20 cellular contexts compared by ENCODE assay signal in genomic region chrX:15721911-15722310, GRCh38. TPM values are rescaled to one million over a fixed set of nuclear protein-coding genes. Genes with fewer than 3 reads are reported as not detected.
"Had no signal": no experiment of that assay in that cellular context is flagged by ENCODE, and none has a peak within 500 bp of the region (broad histone marks: within the 10 kb centered on the region; RNA-seq: fewer than 3 reads in every experiment).

No MANE protein-coding gene starts in this region.

- H3K9ac ChIP-seq: parathyroid adenoma had no signal

- H3K9me3 ChIP-seq: lower lobe of right lung, neutrophil, sigmoid colon, tibial nerve had no signal

- DNase-seq: activated CD4-positive, alpha-beta memory T cell treated with anti-CD3 and anti-CD28 coated beads for 36 hours; activated CD4-positive, alpha-beta T cell treated with anti-CD3 and anti-CD28 coated beads for 4 hours; activated naive CD4-positive, alpha-beta T cell; activated naive CD8-positive, alpha-beta T cell treated with anti-CD3 and anti-CD28 coated beads for 36 hours; anterior cingulate cortex; hippocampal formation; lower lobe of right lung; sigmoid colon; stimulated activated CD4-positive, alpha-beta T cell treated with anti-CD3 and anti-CD28 coated beads, Interleukin-12 subunit alpha, Interleukin-12 subunit beta, amount 100 ng/mL, for 4 hours; stimulated activated CD4-positive, alpha-beta T cell treated with anti-CD3 and anti-CD28 coated beads, Interleukin-1b, Interleukin-23, amount 100 ng/mL, for 48 hours; stimulated activated naive CD8-positive, alpha-beta T cell treated with anti-CD3 and anti-CD28 coated beads, Interleukin-15, Interleukin-2, amounts not matched to agents 100 U/mL and 50 U/mL, for 24 hours had no signal

- H3K4me3 ChIP-seq: coronary artery, lower lobe of right lung, sigmoid colon, tibial nerve had no signal

- H3K27me3 ChIP-seq: neutrophil, sigmoid colon, tibial nerve had no signal

- H3K27ac ChIP-seq: coronary artery, lower lobe of right lung, neutrophil, parathyroid adenoma, sigmoid colon, tibial nerve had no signal

- ATAC-seq: activated T-helper 17 cell treated with anti-CD3 and anti-CD28 coated beads, Interleukin-2, amount 50 U/mL, for 72 hours; lower lobe of right lung; natural killer cell treated with Interleukin-12 subunit alpha and Interleukin-12 subunit beta and Interleukin-15 and Interleukin-18, amount 100 ng/mL, for 72 hours; stimulated activated naive CD8-positive, alpha-beta T cell treated with anti-CD3 and anti-CD28 coated beads, Interleukin-15, Interleukin-2, amounts not matched to agents 100 U/mL and 50 U/mL, for 24 hours; WTC11 had no signal

- H3K36me3 ChIP-seq: lower lobe of right lung, neutrophil, sigmoid colon, tibial nerve had no signal

- H2AFZ ChIP-seq: parathyroid adenoma had no signal

- H3K79me2 ChIP-seq: parathyroid adenoma had no signal

- H3K4me1 ChIP-seq: lower lobe of right lung, parathyroid adenoma, sigmoid colon, tibial nerve had no signal

RNA-seq across cellular contexts. Expression of gene CLTRN, which starts 57.3 kb away (rescaled TPM):
- total RNA-seq: mesenteric fat pad; natural killer cell treated with Interleukin-12 subunit alpha and Interleukin-12 subunit beta and Interleukin-15 and Interleukin-18, amount 100 ng/mL, for 72 hours; T-helper 2 cell treated with Interferon-gamma antibody and Interleukin-4, amounts not matched to agents 100 ng/mL and 5 ng/mL, for 36 hours had no signal
